Comparison of ENCODE assay signal across 21 cellular contexts in genomic region chr13:48120246-48120645, GRCh38. TPM values are rescaled to one million over a fixed set of nuclear protein-coding genes. Genes with fewer than 3 reads are reported as not detected.
DNase-seq lines count a peak whose midpoint lies in the region; FAIRE-seq and TF ChIP-seq lines count a peak whose summit lies in the region.
"Had no signal": no experiment of that assay in that cellular context is flagged by ENCODE, and none has a peak within 500 bp of the region (broad histone marks: within the 10 kb centered on the region; RNA-seq: fewer than 3 reads in every experiment).

No MANE protein-coding gene starts in this region.

- H3K4ac ChIP-seq in neuronal stem cell (ENCODE audit: low read length): no peak overlapping the region

- H3K4me2 ChIP-seq in neuronal stem cell (ENCODE audit: insufficient read depth, low read length, poor library complexity, severe bottlenecking): no peak overlapping the region
- H3K4me2 ChIP-seq: A549; BLaER1 treated with 17β-estradiol and CSF1 and Interleukin-3, amounts not matched to agents 10 nM and 100 nM had no signal

- H3K36me3 ChIP-seq in HAP-1 (replicated peaks): no peaks in the 10 kb centered on the region
- no peaks in the 10 kb centered on the region for H3K36me3 ChIP-seq in small intestine (ENCODE audit: control insufficient read depth in 2 of 2, insufficient read depth in 2 of 2, low read length in 2 of 2)
- H3K36me3 ChIP-seq in neuronal stem cell (replicated peaks in 1 of 2; ENCODE audit: control insufficient read depth in 2 of 2, insufficient read depth in 2 of 2, low read length in 2 of 2): no peaks in the 10 kb centered on the region
- H3K36me3 ChIP-seq: BLaER1 treated with 17β-estradiol and CSF1 and Interleukin-3, amounts not matched to agents 10 nM and 100 nM had no signal

- H3K4me1 Mint-ChIP-seq in nephron: peaks cover 17% of the 10 kb centered on the region
- H3K4me1 Mint-ChIP-seq: B cell had no signal

- H3K27ac ChIP-seq in small intestine (ENCODE audit: low read depth in 1 of 2, low read length in 1 of 2) (no peak overlapping the region), neuronal stem cell (replicated peaks; ENCODE audit: low read length) (no peak overlapping the region)
- H3K27ac ChIP-seq: A549; BLaER1 treated with 17β-estradiol and CSF1 and Interleukin-3, amounts not matched to agents 10 nM and 100 nM; C4-2B had no signal

- H2BK15ac ChIP-seq in neuronal stem cell (ENCODE audit: low read length): no peak overlapping the region

- no peak overlapping the region for H2BK5ac ChIP-seq in neuronal stem cell (ENCODE audit: low read length)

- DNase-seq in HAP-1 (ENCODE audit: low spot score in 2 of 2): no peak
- no peak for DNase-seq in small intestine
- DNase-seq in neuronal stem cell (ENCODE audit: low spot score): no peak
- DNase-seq: 8988T; AML-193; Caco-2; Calu3; CD4-positive, alpha-beta T cell; CD8-positive, alpha-beta T cell; DMS79 treated with DMSO at 0.1 percent for 48 hours; GF-D8 had no signal

- H3K4me3 ChIP-seq in HAP-1: no peak overlapping the region
- no peak overlapping the region for H3K4me3 ChIP-seq in small intestine (ENCODE audit: low read depth in 1 of 2, low read length in 2 of 2)
- no peak overlapping the region for H3K4me3 ChIP-seq in neuronal stem cell (ENCODE audit: low read length in 2 of 2)
- H3K4me3 ChIP-seq: A549; BLaER1 treated with 17β-estradiol and CSF1 and Interleukin-3, amounts not matched to agents 10 nM and 100 nM had no signal

- H3K14ac ChIP-seq in neuronal stem cell (ENCODE audit: low read length): no peak overlapping the region

- H3K9me3 Mint-ChIP-seq in nephron: no peaks in the 10 kb centered on the region
- H3K9me3 Mint-ChIP-seq: CD4-positive, alpha-beta T cell; CD8-positive, alpha-beta T cell had no signal

- H4K91ac ChIP-seq in neuronal stem cell (ENCODE audit: low read depth, low read length, poor library complexity): no peak overlapping the region

- no peak overlapping the region for H3K4me3 Mint-ChIP-seq in nephron
- H3K4me3 Mint-ChIP-seq: B cell; CD4-positive, alpha-beta T cell; CD8-positive, alpha-beta T cell had no signal

- no peak overlapping the region for H2BK120ac ChIP-seq in neuronal stem cell (ENCODE audit: low read depth, low read length)

- H3K18ac ChIP-seq in neuronal stem cell (ENCODE audit: low read length): no peak overlapping the region

- WGBS in small intestine, 3 donors: 82 to 92% (median 87%) methylated on average over 3 of the region's 3 CpGs
- no CpG with 5 or more reads among the region's 3 CpGs for WGBS in neuronal stem cell (ENCODE audit: extremely low coverage in 2 of 2, insufficient read length in 2 of 2, insufficient replicate concordance in 1 of 2), 2 donors

- no peaks in the 10 kb centered on the region for H3K27me3 ChIP-seq in HAP-1 (ENCODE audit: low read depth)
- H3K27me3 ChIP-seq in small intestine (ENCODE audit: control insufficient read depth in 2 of 2, insufficient read depth in 2 of 2, low read length in 2 of 2): no peaks in the 10 kb centered on the region
- H3K27me3 ChIP-seq in neuronal stem cell (ENCODE audit: control insufficient read depth in 3 of 3, insufficient read depth in 3 of 3, low read depth in 1 of 3, low read length in 3 of 3): peaks cover 0 to 6% (median 0%) of the 10 kb centered on the region in 3 experiments
- H3K27me3 ChIP-seq: BLaER1 treated with 17β-estradiol and CSF1 and Interleukin-3, amounts not matched to agents 10 nM and 100 nM had no signal

- H3K9me3 ChIP-seq in HAP-1 (no peaks in the 10 kb centered on the region; the same call in 1 of the 2 replicates), small intestine (ENCODE audit: control insufficient read depth, low read depth) (no peaks in the 10 kb centered on the region), neuronal stem cell (replicated peaks in 1 of 2; ENCODE audit: control insufficient read depth in 2 of 2, insufficient read depth in 1 of 2, low read depth in 1 of 2, low read length in 2 of 2) (no peaks in the 10 kb centered on the region)
- H3K9me3 ChIP-seq: A549; BLaER1 treated with 17β-estradiol and CSF1 and Interleukin-3, amounts not matched to agents 10 nM and 100 nM; Caco-2 had no signal

- no peaks in the 10 kb centered on the region for H3K4me1 ChIP-seq in HAP-1
- H3K4me1 ChIP-seq in small intestine (ENCODE audit: control insufficient read depth in 2 of 2, insufficient read depth in 1 of 2, low read depth in 1 of 2, low read length in 1 of 2): peaks cover 0 to 5% of the 10 kb centered on the region in 2 donors
- H3K4me1 ChIP-seq in neuronal stem cell (ENCODE audit: control insufficient read depth in 2 of 2, insufficient read depth in 1 of 2, low read depth in 1 of 2, low read length in 2 of 2): no peaks in the 10 kb centered on the region
- H3K4me1 ChIP-seq: A549; BLaER1 treated with 17β-estradiol and CSF1 and Interleukin-3, amounts not matched to agents 10 nM and 100 nM; Caco-2 had no signal

- no peak overlapping the region for H2BK12ac ChIP-seq in neuronal stem cell (ENCODE audit: low read length)

- H3K27ac Mint-ChIP-seq in nephron: peak overlapping the region; percentile 33 to 85 (median 69)
- H3K27ac Mint-ChIP-seq: B cell; CD4-positive, alpha-beta T cell; CD8-positive, alpha-beta T cell had no signal

- H3K9ac ChIP-seq in neuronal stem cell (ENCODE audit: low read depth, low read length, poor library complexity): no peak overlapping the region
- H3K9ac ChIP-seq: BLaER1 treated with 17β-estradiol and CSF1 and Interleukin-3, amounts not matched to agents 10 nM and 100 nM had no signal

- H4K8ac ChIP-seq in neuronal stem cell (ENCODE audit: low read depth, low read length): no peak overlapping the region

- FAIRE-seq in endometrium (lab: Jason Lieb, UNC) (peak; percentile 93), small intestine (lab: Jason Lieb, UNC) (no peak)
- FAIRE-seq: A549, D721Med, G401.6, GM12891, GM19239 had no signal

- H3K27me3 Mint-ChIP-seq in nephron (ENCODE audit: low read depth): no peaks in the 10 kb centered on the region

- H2AK5ac ChIP-seq in neuronal stem cell (ENCODE audit: low read depth, low read length): no peak overlapping the region

- H3K23ac ChIP-seq in neuronal stem cell (ENCODE audit: low read depth, low read length, poor library complexity): no peak overlapping the region

- no peaks in the 10 kb centered on the region for H3K36me3 Mint-ChIP-seq in nephron (ENCODE audit: low read depth)
- H3K36me3 Mint-ChIP-seq: CD8-positive, alpha-beta T cell had no signal

- H2AFZ ChIP-seq in neuronal stem cell (ENCODE audit: low read length): no peak overlapping the region

- in situ Hi-C loops in HAP-1 (cut with MboI; ENCODE audit: low sequenced_read_pairs): loop anchor here (10.0 to 25.0 kb wide), 2 partner anchors 115 to 642 kb away; partner anchors contain the start of gene ITM2B

- TF ChIP-seq CTCF in nephron (IDR thresholded peaks at IDR 0.05; ENCODE audit: unreplicated experiment in 3 of 3): no peak

- no peaks in the 10 kb centered on the region for H3K79me1 ChIP-seq in neuronal stem cell (ENCODE audit: low read depth, low read length)

RNA-seq across cellular contexts. Expression of gene MED4, which starts 25.3 kb away (rescaled TPM):
- 10 to 100 TPM; 64.1 to 69.4 (median 69.1) TPM for polyA plus RNA-seq in small intestine
- polyA plus RNA-seq in neuronal stem cell (2013, experiment 1 of 2): 62.6 TPM
- 60.4 TPM for polyA plus RNA-seq in neuronal stem cell (2013, experiment 2 of 2)
